Comparison of ENCODE assay signal across 9 cellular contexts in genomic region chr18:12308386-12309100, GRCh38. TPM values are rescaled to one million over a fixed set of nuclear protein-coding genes. Genes with fewer than 3 reads are reported as not detected.
DNase-seq lines count a peak whose midpoint lies in the region; ATAC-seq and TF ChIP-seq lines count a peak whose summit lies in the region.
"Had no signal": no experiment of that assay in that cellular context is flagged by ENCODE, and none has a peak within 500 bp of the region (broad histone marks: within the 10 kb centered on the region; RNA-seq: fewer than 3 reads in every experiment).

No MANE protein-coding gene starts in this region.

- peaks cover 21% of the 10 kb centered on the region for H3F3A ChIP-seq in GM23338 (replicated peaks; ENCODE audit: low read depth)

- peak overlapping the region; percentile 92 for H3K4me2 ChIP-seq in GM23338

- H3K27me3 Mint-ChIP-seq in GM23338 (ENCODE audit: insufficient read depth, low read depth, poor library complexity) = peaks cover 41% of the 10 kb centered on the region
- peaks cover 34% of the 10 kb centered on the region in 2 donors for H3K27me3 Mint-ChIP-seq in natural killer cell treated with Interleukin-12 subunit alpha and Interleukin-12 subunit beta and Interleukin-15 and Interleukin-18, amount 100 ng/mL, for 72 hours

- H2AFZ ChIP-seq in GM23338 = peak overlapping the region; percentile 66; the same call in 1 of the 2 replicates

- H3K36me3 Mint-ChIP-seq in GM23338 (ENCODE audit: low read depth) = peaks cover 40% of the 10 kb centered on the region
- H3K36me3 Mint-ChIP-seq in natural killer cell treated with Interleukin-12 subunit alpha and Interleukin-12 subunit beta and Interleukin-15 and Interleukin-18, amount 100 ng/mL, for 72 hours = peaks cover 16% of the 10 kb centered on the region

- peak overlapping the region; percentile 69; the same call in 1 of the 2 replicates for H3K27ac ChIP-seq in GM23338 (ENCODE audit: low read depth)

- peak; percentile 60 for ATAC-seq in GM23338
- ATAC-seq in natural killer cell treated with Interleukin-12 subunit alpha and Interleukin-12 subunit beta and Interleukin-15 and Interleukin-18, amount 100 ng/mL, for 72 hours = peak; percentile 73 to 82

- peaks cover 40% of the 10 kb centered on the region for H3K4me1 Mint-ChIP-seq in GM23338
- H3K4me1 Mint-ChIP-seq in natural killer cell treated with Interleukin-12 subunit alpha and Interleukin-12 subunit beta and Interleukin-15 and Interleukin-18, amount 100 ng/mL, for 72 hours (ENCODE audit: low read depth in 2 of 2) = peaks cover 5 to 9% of the 10 kb centered on the region in 2 donors

- no peak for TF ChIP-seq EP300 in Ishikawa (IDR thresholded peaks at IDR 0.05; ENCODE audit: borderline replicate concordance)

- TF ChIP-seq RAD21 in Ishikawa (IDR thresholded peaks at IDR 0.05; ENCODE audit: low read depth) = no peak

- H3K9me3 Mint-ChIP-seq in GM23338 = peaks cover 11% of the 10 kb centered on the region; the same call in 2 of the 3 replicates
- H3K9me3 Mint-ChIP-seq in natural killer cell treated with Interleukin-12 subunit alpha and Interleukin-12 subunit beta and Interleukin-15 and Interleukin-18, amount 100 ng/mL, for 72 hours = no peaks in the 10 kb centered on the region

- peaks cover 32% of the 10 kb centered on the region for H3K27me3 ChIP-seq in GM23338 (ENCODE audit: insufficient read depth)

- TF ChIP-seq CTCF in GM23338 (conservative IDR thresholded peaks at IDR 0.05; ENCODE audit: low read depth in 2 of 2) (no peak), WI38 (IDR thresholded peaks at IDR 0.05; ENCODE audit: low read depth, low read length) (no peak), fibroblast of pulmonary artery (IDR thresholded peaks at IDR 0.05; ENCODE audit: low read length, missing control alignments) (no peak)

- peak; percentile 49 for DNase-seq in NCI-H2196 (lab: John Stamatoyannopoulos, UW; ENCODE audit: unreplicated experiment)
- no peak for DNase-seq in NCI-H2196 treated with DMSO at 0.1 percent for 48 hours (lab: John Stamatoyannopoulos, UW; ENCODE audit: unreplicated experiment)
- DNase-seq in GM23338 (ENCODE audit: low spot score) = peak; percentile 83
- DNase-seq in fibroblast of pulmonary artery (ENCODE audit: low read depth) = peak; percentile 92
- DNase-seq in natural killer cell treated with Interleukin-12 subunit alpha and Interleukin-12 subunit beta and Interleukin-15 and Interleukin-18, amount 100 ng/mL, for 72 hours (ENCODE audit: low spot score) = no peak
- no peak for DNase-seq in NCI-H2107 (lab: John Stamatoyannopoulos, UW)

- peaks cover 43% of the 10 kb centered on the region for H3K79me2 ChIP-seq in GM23338 (replicated peaks; ENCODE audit: insufficient read depth)

- peaks cover 5% of the 10 kb centered on the region; the same call in 1 of the 2 replicates for H4K20me1 ChIP-seq in GM23338 (replicated peaks; ENCODE audit: insufficient read depth)

- H3K27ac Mint-ChIP-seq in GM23338 = no peak overlapping the region
- H3K27ac Mint-ChIP-seq in natural killer cell treated with Interleukin-12 subunit alpha and Interleukin-12 subunit beta and Interleukin-15 and Interleukin-18, amount 100 ng/mL, for 72 hours = no peak overlapping the region
- H3K27ac Mint-ChIP-seq: CD4-positive, alpha-beta T cell had no signal

- no peaks in the 10 kb centered on the region for H3K9me2 ChIP-seq in GM23338 (ENCODE audit: insufficient read depth)

- H3K4me1 ChIP-seq in GM23338 (ENCODE audit: insufficient read depth) = peaks cover 31% of the 10 kb centered on the region

- H3K4me3 Mint-ChIP-seq in GM23338 = peak overlapping the region; percentile 79
- peak overlapping the region; percentile 38 for H3K4me3 Mint-ChIP-seq in natural killer cell treated with Interleukin-12 subunit alpha and Interleukin-12 subunit beta and Interleukin-15 and Interleukin-18, amount 100 ng/mL, for 72 hours
- H3K4me3 Mint-ChIP-seq: CD4-positive, alpha-beta T cell had no signal

- H3K36me3 ChIP-seq in GM23338 (ENCODE audit: insufficient read depth) = peaks cover 27% of the 10 kb centered on the region

- H3K4me3 ChIP-seq in GM23338 (peak overlapping the region; percentile 95), WI38 (ENCODE audit: low read depth, low read length) (peak overlapping the region; percentile 90), fibroblast of pulmonary artery (replicated peaks; ENCODE audit: low read depth, low read length) (peak overlapping the region; percentile 82)

TF ChIP-seq in GM23338, 12 proteins besides CTCF, POLR2A, EP300 and RAD21:
- TF ChIP-seq POLR2AphosphoS5 (IDR thresholded peaks at IDR 0.05; ENCODE audit: low read depth) (no peak), NANOG (IDR thresholded peaks at IDR 0.05; ENCODE audit: borderline replicate concordance) (no peak), REST (IDR thresholded peaks at IDR 0.05; ENCODE audit: unreplicated experiment) (no peak), ZNF331 (CRISPR knock-in tag; IDR thresholded peaks at IDR 0.05; ENCODE audit: low read depth) (no peak), EZH2 (IDR thresholded peaks at IDR 0.05; ENCODE audit: low read depth, unreplicated experiment) (no peak)
TF ChIP-seq in GM23338: peak in this region for 0.

TF ChIP-seq in Ishikawa, 13 proteins besides CTCF, POLR2A, EP300 and RAD21:
- no peak for TF ChIP-seq CREB1 (IDR thresholded peaks at IDR 0.05; ENCODE audit: low read depth)
- peak; percentile 77 for TF ChIP-seq TEAD4 (IDR thresholded peaks at IDR 0.05)
- TF ChIP-seq ZBTB7A (IDR thresholded peaks at IDR 0.05; ENCODE audit: low read depth) = no peak; the same call in 1 of the 2 replicates
- TF ChIP-seq CEBPB (IDR thresholded peaks at IDR 0.05) = peak; percentile 53; the same call in 1 of the 2 replicates
- TF ChIP-seq TAF1 (IDR thresholded peaks at IDR 0.05; ENCODE audit: low read depth) = peak; percentile 10; the same call in 1 of the 2 replicates
- peak; percentile 57 for TF ChIP-seq MAX (IDR thresholded peaks at IDR 0.05)
- no peak for TF ChIP-seq YY1 (IDR thresholded peaks at IDR 0.05; ENCODE audit: low read depth)
- no peak for TF ChIP-seq NFIC (IDR thresholded peaks at IDR 0.05)

RNA-seq across cellular contexts. Expression of gene TUBB6, which starts 0.5 kb away (rescaled TPM):
- total RNA-seq in GM23338 (2014; rRNA removed; shearing (Covaris generic)) = 282 and 329 TPM in 2 replicates
- polyA plus RNA-seq in GM23338 (2016; fragmentation: Nextera tagmentation; extraction: Ambion mirVana) = 136 and 148 TPM in 2 replicates
- total RNA-seq in natural killer cell treated with Interleukin-12 subunit alpha and Interleukin-12 subunit beta and Interleukin-15 and Interleukin-18, amount 100 ng/mL, for 72 hours = 1 to 10 TPM; 3.7 to 7.3 TPM

RNA-seq across cellular contexts. Expression of gene CIDEA, which starts 54.4 kb away (rescaled TPM):
- not detected in 2 replicates for total RNA-seq in GM23338 (2014; rRNA removed; shearing (Covaris generic))
- 0.45 TPM in 1 of 2 replicates, not detected in the other for polyA plus RNA-seq in GM23338 (2016; fragmentation: Nextera tagmentation; extraction: Ambion mirVana)
- not detected for total RNA-seq in natural killer cell treated with Interleukin-12 subunit alpha and Interleukin-12 subunit beta and Interleukin-15 and Interleukin-18, amount 100 ng/mL, for 72 hours
- total RNA-seq: CD4-positive, alpha-beta T cell had no signal

Comparison
In these comparisons a context has a peak if more than half of its experiments do, and no peak if none do; other contexts are left out.
1. DNase-seq: peak in NCI-H2196 (single experiment), GM23338 (single experiment) and fibroblast of pulmonary artery (single experiment); none in NCI-H2196 treated with DMSO at 0.1 percent for 48 hours (single experiment), natural killer cell treated with Interleukin-12 subunit alpha and Interleukin-12 subunit beta and Interleukin-15 and Interleukin-18, amount 100 ng/mL, for 72 hours (single experiment) and NCI-H2107 (single experiment).
2. RNA of gene TUBB6, which starts 0.5 kb away (total RNA-seq): 282 to 329 TPM in GM23338; 3.7 to 7.3 TPM in natural killer cell treated with Interleukin-12 subunit alpha and Interleukin-12 subunit beta and Interleukin-15 and Interleukin-18, amount 100 ng/mL, for 72 hours; every median in the first group is over 10 times any median in the second.
3. Peak in every context shown above with its lines, with median percentiles within 50 percentile points of each other: H3K4me3 ChIP-seq.